ENCODE assay signal across 9 cellular contexts in genomic region chr6:41779336-41779735, GRCh38. TPM values are rescaled to one million over a fixed set of nuclear protein-coding genes. Genes with fewer than 3 reads are reported as not detected.
DNase-seq lines count a peak whose midpoint lies in the region; ATAC-seq and TF ChIP-seq lines count a peak whose summit lies in the region.
"Had no signal": no experiment of that assay in that cellular context is flagged by ENCODE, and none has a peak within 500 bp of the region (broad histone marks: within the 10 kb centered on the region; RNA-seq: fewer than 3 reads in every experiment).

No MANE protein-coding gene starts in this region.

- peak overlapping the region; percentile 55 for H3K4me3 ChIP-seq in CD8-positive, alpha-beta memory T cell (ENCODE audit: low read length)
- peak overlapping the region; percentile 39 for H3K4me3 ChIP-seq in lung
- peak overlapping the region; percentile 61 to 62 for H3K4me3 ChIP-seq in uterus

- no peak for TF ChIP-seq POLR2A in uterus (IDR thresholded peaks at IDR 0.05)

- H3K9me3 Mint-ChIP-seq in CD8-positive, alpha-beta memory T cell: no peaks in the 10 kb centered on the region
- no peaks in the 10 kb centered on the region for H3K9me3 Mint-ChIP-seq in activated naive CD8-positive, alpha-beta T cell treated with anti-CD3 and anti-CD28 coated beads, Interleukin-2, amount 50 U/mL, for 24 hours

- H3K27me3 ChIP-seq in CD8-positive, alpha-beta memory T cell (ENCODE audit: insufficient read depth, low read length, poor library complexity, severe bottlenecking): no peaks in the 10 kb centered on the region
- no peaks in the 10 kb centered on the region for H3K27me3 ChIP-seq in lung (ENCODE audit: control insufficient read depth, insufficient read depth)
- H3K27me3 ChIP-seq in uterus: no peaks in the 10 kb centered on the region

- no peaks in the 10 kb centered on the region for H3K9me3 ChIP-seq in CD8-positive, alpha-beta memory T cell (ENCODE audit: low read length)
- no peaks in the 10 kb centered on the region for H3K9me3 ChIP-seq in lung (ENCODE audit: control insufficient read depth in 2 of 2, insufficient read depth in 1 of 2, low read length in 1 of 2)
- H3K9me3 ChIP-seq in uterus: no peaks in the 10 kb centered on the region

- H3K4me1 ChIP-seq in CD8-positive, alpha-beta memory T cell (ENCODE audit: insufficient read depth, low read length): peaks cover 13% of the 10 kb centered on the region
- peaks cover 0 to 13% of the 10 kb centered on the region in 2 donors for H3K4me1 ChIP-seq in lung (ENCODE audit: control insufficient read depth in 2 of 2, insufficient read depth in 2 of 2, low read length in 2 of 2)
- H3K4me1 ChIP-seq in uterus: peaks cover 0 to 12% of the 10 kb centered on the region in 2 donors

- CTCF ChIA-PET in CD8-positive, alpha-beta memory T cell (lab: Charles Lee): interaction anchor here (1.0 to 11.2 kb wide), 3 partner anchors 96 to 438 kb away, joined by 3 to 175 read pairs (median 3); partner anchors contain the start of gene TAF8

- H3K27me3 Mint-ChIP-seq in CD8-positive, alpha-beta memory T cell: peaks cover 5 to 7% of the 10 kb centered on the region in 2 donors
- H3K27me3 Mint-ChIP-seq in activated naive CD8-positive, alpha-beta T cell treated with anti-CD3 and anti-CD28 coated beads, Interleukin-2, amount 50 U/mL, for 24 hours: peaks cover 11% of the 10 kb centered on the region

- H3K4me3 Mint-ChIP-seq in CD8-positive, alpha-beta memory T cell: peak overlapping the region; percentile 76 to 92 (median 88)
- H3K4me3 Mint-ChIP-seq in activated naive CD8-positive, alpha-beta T cell treated with anti-CD3 and anti-CD28 coated beads, Interleukin-2, amount 50 U/mL, for 24 hours: peak overlapping the region; percentile 87

- peaks cover 18 to 33% (median 19%) of the 10 kb centered on the region in 3 donors for H3K4me1 Mint-ChIP-seq in CD8-positive, alpha-beta memory T cell
- peaks cover 14% of the 10 kb centered on the region for H3K4me1 Mint-ChIP-seq in activated naive CD8-positive, alpha-beta T cell treated with anti-CD3 and anti-CD28 coated beads, Interleukin-2, amount 50 U/mL, for 24 hours

- no peak for TF ChIP-seq CTCF in lung (IDR thresholded peaks at IDR 0.05; ENCODE audit: control extremely low read depth, extremely low read depth)
- TF ChIP-seq CTCF in uterus (IDR thresholded peaks at IDR 0.05): no peak

- intact Hi-C loops in uterus (cut with DNase I; ENCODE audit: low total_unique reads): no loop called here
- intact Hi-C loops in posterior vena cava (cut with DNase I): no loop called here

- peak overlapping the region in 7 of 8 donors; percentile 45 to 89 (median 77) for H3K27ac Mint-ChIP-seq in CD8-positive, alpha-beta memory T cell
- peak overlapping the region; percentile 23 for H3K27ac Mint-ChIP-seq in activated naive CD8-positive, alpha-beta T cell treated with anti-CD3 and anti-CD28 coated beads, Interleukin-2, amount 50 U/mL, for 24 hours

- peaks cover 15% of the 10 kb centered on the region for H3K36me3 ChIP-seq in CD8-positive, alpha-beta memory T cell (ENCODE audit: insufficient read depth, low read length)
- H3K36me3 ChIP-seq in lung (ENCODE audit: control insufficient read depth in 2 of 2, insufficient read depth in 2 of 2, low read length in 2 of 2): peaks cover 0 to 8% of the 10 kb centered on the region in 2 donors
- H3K36me3 ChIP-seq in uterus: no peaks in the 10 kb centered on the region

- peaks cover 0 to 27% (median 7%) of the 10 kb centered on the region in 3 donors for H3K36me3 Mint-ChIP-seq in CD8-positive, alpha-beta memory T cell
- H3K36me3 Mint-ChIP-seq in activated naive CD8-positive, alpha-beta T cell treated with anti-CD3 and anti-CD28 coated beads, Interleukin-2, amount 50 U/mL, for 24 hours (ENCODE audit: low read depth): no peaks in the 10 kb centered on the region

- H3K27ac ChIP-seq in CD8-positive, alpha-beta memory T cell (ENCODE audit: low read depth, low read length): peak overlapping the region; percentile 25
- H3K27ac ChIP-seq in lung (ENCODE audit: low read depth in 1 of 2, low read length in 1 of 2): peak overlapping the region in 1 of 2 donors; percentile 45
- H3K27ac ChIP-seq in uterus: peak overlapping the region; percentile 63 to 91

- ATAC-seq in HG02840 (IDR thresholded peaks at IDR 0.05; ENCODE audit: low FRiP score, unreplicated experiment) (peak; percentile 20), lung (ENCODE audit: insufficient read depth, low FRiP score) (no peak)
- no peak for ATAC-seq in activated naive CD8-positive, alpha-beta T cell treated with anti-CD3 and anti-CD28 coated beads, Interleukin-2, amount 50 U/mL, for 24 hours

- POLR2A ChIA-PET in CD8-positive, alpha-beta memory T cell (lab: Charles Lee): no interaction called here

- 4 to 14% methylated on average over 7 to 16 of the region's 16 CpGs for WGBS in lung, 2 donors

- DNase-seq in CD8-positive, alpha-beta memory T cell: no peak
- DNase-seq in activated naive CD8-positive, alpha-beta T cell treated with anti-CD3 and anti-CD28 coated beads, Interleukin-2, amount 50 U/mL, for 24 hours: no peak
- no peak for DNase-seq in lung (ENCODE audit: low spot score)
- no peak for DNase-seq in uterus
- no peak for DNase-seq in posterior vena cava (ENCODE audit: low spot score)
- no peak for DNase-seq in stimulated activated naive CD4-positive, alpha-beta T cell treated with Interleukin-2 at 50 U/mL for 16 hours (lab: John Stamatoyannopoulos, UW)
- DNase-seq in kidney tubule cell (ENCODE audit: low spot score): no peak

RNA-seq across cellular contexts. Expression of gene FRS3, which starts 0.4 kb away (rescaled TPM):
- 1 to 10 TPM; 3.7 to 4.0 TPM for total RNA-seq in CD8-positive, alpha-beta memory T cell
- 4.0 TPM for polyA plus RNA-seq in CD8-positive, alpha-beta memory T cell
- total RNA-seq in lung (10 to 100 TPM in 1 of 2 donors, 1 to 10 TPM in 1; 7.3 to 11.2 TPM), uterus (1 to 10 TPM in 3 of 4 donors, under 1 TPM in 1; 0.26 to 8.9 (median 2.2) TPM), posterior vena cava (1 to 10 TPM; 4.0 to 4.2 TPM)
- polyA plus RNA-seq in lung: 1 to 10 TPM; 3.7 to 6.5 TPM

RNA-seq across cellular contexts. Expression of gene PRICKLE4, which starts 1.2 kb away (rescaled TPM):
- not detected for total RNA-seq in CD8-positive, alpha-beta memory T cell
- polyA plus RNA-seq in CD8-positive, alpha-beta memory T cell: not detected
- total RNA-seq in lung (1 to 10 TPM; 6.9 TPM), uterus (10 to 100 TPM; 10.4 to 17.9 (median 14.3) TPM), posterior vena cava (1 to 10 TPM; 1.4 to 5.8 TPM)
- polyA plus RNA-seq in lung: 1 to 10 TPM; 2.9 to 4.1 TPM

RNA-seq across cellular contexts. Expression of gene TOMM6, which starts 8.2 kb away (rescaled TPM):
- total RNA-seq in CD8-positive, alpha-beta memory T cell: 100 to 1,000 TPM; 399 to 414 TPM
- polyA plus RNA-seq in CD8-positive, alpha-beta memory T cell: 376 TPM
- total RNA-seq in lung: 100 to 1,000 TPM in 1 of 2 donors, 10 to 100 TPM in 1; 43.5 to 172 TPM
- polyA plus RNA-seq in lung: 100 to 1,000 TPM; 236 to 313 TPM
- total RNA-seq in uterus: 100 to 1,000 TPM in 2 of 4 donors, 10 to 100 TPM in 2; 53.1 to 164 (median 96.0) TPM
- 100 to 1,000 TPM in 1 of 2 donors, 10 to 100 TPM in 1; 84.2 to 101 TPM for total RNA-seq in posterior vena cava

RNA-seq across cellular contexts. Expression of gene PGC, which starts 32.1 kb away (rescaled TPM):
- not detected for total RNA-seq in CD8-positive, alpha-beta memory T cell
- not detected for polyA plus RNA-seq in CD8-positive, alpha-beta memory T cell
- total RNA-seq in lung (100 to 1,000 TPM in 1 of 2 donors, 10 to 100 TPM in 1; 19.2 to 586 TPM), uterus (1 to 10 TPM in 1 of 4 donors, under 1 TPM in 1, not detected in 2; 0.91 to 2.1 TPM), posterior vena cava (not detected)
- polyA plus RNA-seq in lung: 1,000 to 10,000 TPM in 1 of 2 donors, 100 to 1,000 TPM in 1; 348 to 1,394 TPM
- total RNA-seq: pulmonary artery endothelial cell had no signal

RNA-seq across cellular contexts. Expression of gene TFEB, which starts 43.9 kb away (rescaled TPM):
- 10 to 100 TPM; 12.0 to 12.5 TPM for total RNA-seq in CD8-positive, alpha-beta memory T cell
- polyA plus RNA-seq in CD8-positive, alpha-beta memory T cell: 18.8 TPM
- 10 to 100 TPM; 13.3 to 38.4 TPM for total RNA-seq in lung
- polyA plus RNA-seq in lung: 10 to 100 TPM; 23.1 to 32.5 TPM
- 10 to 100 TPM in 3 of 4 donors, 1 to 10 TPM in 1; 8.8 to 31.7 (median 17.0) TPM for total RNA-seq in uterus
- 10 to 100 TPM; 15.1 to 20.6 TPM for total RNA-seq in posterior vena cava
